27 cellular contexts compared by ENCODE assay signal in genomic region chr10:35359056-35359455, GRCh38.
"Had no signal": no experiment of that assay in that cellular context is flagged by ENCODE, and none has a peak within 500 bp of the region (broad histone marks: within the 10 kb centered on the region; RNA-seq: fewer than 3 reads in every experiment).

No MANE protein-coding gene starts in this region.

- H3K9me3 ChIP-seq: neutrophil, ovary, prostate gland, testis, vagina had no signal

- H3K4me3 ChIP-seq: coronary artery, lung, ovary, prostate gland, testis, vagina had no signal

- H3K27ac Mint-ChIP-seq: activated CD4-positive, alpha-beta memory T cell treated with anti-CD3 and anti-CD28 coated beads, Interleukin-2, amount 10 ng/mL, durations not matched to agents 7 days and 5 days; activated naive CD4-positive, alpha-beta T cell treated with anti-CD3 and anti-CD28 coated beads, Interleukin-2, amount 10 ng/mL, durations not matched to agents 7 days and 5 days; activated T-cell treated with anti-CD3 and anti-CD28 coated beads, Interleukin-2, amount 50 U/mL, for 72 hours; stimulated activated memory B cell treated with anti-CD40 and anti-IgM and Interleukin-4, amounts not matched to agents 10 μg/mL and 1 μg/mL and 100 μg/mL, for 72 hours; T-helper 2 cell treated with Interferon-gamma antibody and Interleukin-4, amounts not matched to agents 5 μg/mL and 100 μg/mL, for 36 hours had no signal

- H3K9me3 Mint-ChIP-seq: activated CD4-positive, alpha-beta memory T cell treated with anti-CD3 and anti-CD28 coated beads, Interleukin-2, amount 10 ng/mL, durations not matched to agents 7 days and 5 days; activated CD4-positive, alpha-beta T cell treated with anti-CD3 and anti-CD28 coated beads, Interleukin-2, amount 10 ng/mL, durations not matched to agents 24 days and 14 days; activated naive CD4-positive, alpha-beta T cell treated with anti-CD3 and anti-CD28 coated beads, Interleukin-2, amount 10 ng/mL, durations not matched to agents 7 days and 5 days; natural killer cell treated with Interleukin-12 subunit alpha and Interleukin-12 subunit beta and Interleukin-15 and Interleukin-18, amount 100 ng/mL, for 72 hours; stimulated activated memory B cell treated with anti-CD40 and anti-IgM and Interleukin-4, amounts not matched to agents 10 μg/mL and 1 μg/mL and 100 μg/mL, for 72 hours; T-helper 2 cell treated with Interferon-gamma antibody and Interleukin-4, amounts not matched to agents 5 μg/mL and 100 μg/mL, for 36 hours had no signal

- H3K4me1 ChIP-seq: prostate gland had no signal

- DNase-seq: activated CD4-positive, alpha-beta memory T cell treated with anti-CD3 and anti-CD28 coated beads, Interleukin-2, amount 10 ng/mL, durations not matched to agents 7 days and 5 days; activated CD4-positive, alpha-beta T cell treated with anti-CD3 and anti-CD28 coated beads, Interleukin-2, amount 10 ng/mL, durations not matched to agents 24 days and 14 days; activated effector memory CD4-positive, alpha-beta T cell treated with anti-CD3 and anti-CD28 coated beads, Interleukin-2, amount 50 U/mL, for 16 hours; activated naive CD4-positive, alpha-beta T cell treated with anti-CD3 and anti-CD28 coated beads, Interleukin-2, amount 10 ng/mL, durations not matched to agents 7 days and 5 days; activated T-cell treated with anti-CD3 and anti-CD28 coated beads, Interleukin-2, amount 50 U/mL, for 72 hours; amygdala; cerebellar nuclear complex; effector CD4-positive, alpha-beta T cell; foreskin fibroblast; left colon; midbrain; ovary; right cardiac atrium; small intestine; stimulated activated CD4-positive, alpha-beta T cell treated with anti-CD3 and anti-CD28 coated beads, Interleukin-15, amount 100 ng/mL, for 24 hours; testis; trophoblast cell had no signal

- ATAC-seq: activated CD4-positive, CD25-positive, alpha-beta regulatory T cell treated with anti-CD3 and anti-CD28 coated beads, Interleukin-2, amount 50 U/mL, for 24 hours; activated T-cell treated with anti-CD3 and anti-CD28 coated beads, Interleukin-2, amount 50 U/mL, for 72 hours; left colon; natural killer cell treated with Interleukin-12 subunit alpha and Interleukin-12 subunit beta and Interleukin-15 and Interleukin-18, amount 100 ng/mL, for 72 hours; right cardiac atrium; stimulated activated memory B cell treated with anti-CD40 and anti-IgM and Interleukin-4, amounts not matched to agents 10 μg/mL and 1 μg/mL and 100 μg/mL, for 72 hours had no signal

- H3K36me3 ChIP-seq: neutrophil, ovary, prostate gland, vagina had no signal

- H3K4me3 Mint-ChIP-seq: activated CD4-positive, alpha-beta memory T cell treated with anti-CD3 and anti-CD28 coated beads, Interleukin-2, amount 10 ng/mL, durations not matched to agents 7 days and 5 days; activated CD4-positive, alpha-beta T cell treated with anti-CD3 and anti-CD28 coated beads, Interleukin-2, amount 10 ng/mL, durations not matched to agents 24 days and 14 days; activated naive CD4-positive, alpha-beta T cell treated with anti-CD3 and anti-CD28 coated beads, Interleukin-2, amount 10 ng/mL, durations not matched to agents 7 days and 5 days; activated T-cell treated with anti-CD3 and anti-CD28 coated beads, Interleukin-2, amount 50 U/mL, for 72 hours; natural killer cell treated with Interleukin-12 subunit alpha and Interleukin-12 subunit beta and Interleukin-15 and Interleukin-18, amount 100 ng/mL, for 72 hours; stimulated activated memory B cell treated with anti-CD40 and anti-IgM and Interleukin-4, amounts not matched to agents 10 μg/mL and 1 μg/mL and 100 μg/mL, for 72 hours; T-helper 2 cell treated with Interferon-gamma antibody and Interleukin-4, amounts not matched to agents 5 μg/mL and 100 μg/mL, for 36 hours had no signal

- H3K27me3 Mint-ChIP-seq: activated CD4-positive, alpha-beta memory T cell treated with anti-CD3 and anti-CD28 coated beads, Interleukin-2, amount 10 ng/mL, durations not matched to agents 7 days and 5 days; activated CD4-positive, alpha-beta T cell treated with anti-CD3 and anti-CD28 coated beads, Interleukin-2, amount 10 ng/mL, durations not matched to agents 24 days and 14 days; activated naive CD4-positive, alpha-beta T cell treated with anti-CD3 and anti-CD28 coated beads, Interleukin-2, amount 10 ng/mL, durations not matched to agents 7 days and 5 days; natural killer cell treated with Interleukin-12 subunit alpha and Interleukin-12 subunit beta and Interleukin-15 and Interleukin-18, amount 100 ng/mL, for 72 hours; stimulated activated memory B cell treated with anti-CD40 and anti-IgM and Interleukin-4, amounts not matched to agents 10 μg/mL and 1 μg/mL and 100 μg/mL, for 72 hours had no signal

- H3K36me3 Mint-ChIP-seq: natural killer cell treated with Interleukin-12 subunit alpha and Interleukin-12 subunit beta and Interleukin-15 and Interleukin-18, amount 100 ng/mL, for 72 hours had no signal

- H3K27ac ChIP-seq: coronary artery, neutrophil, ovary, prostate gland, testis, vagina, VCaP had no signal

- H3K27me3 ChIP-seq: neutrophil, ovary, testis, vagina had no signal
